ENCODE assay signal across 8 cellular contexts in the genomic region with DNA sequence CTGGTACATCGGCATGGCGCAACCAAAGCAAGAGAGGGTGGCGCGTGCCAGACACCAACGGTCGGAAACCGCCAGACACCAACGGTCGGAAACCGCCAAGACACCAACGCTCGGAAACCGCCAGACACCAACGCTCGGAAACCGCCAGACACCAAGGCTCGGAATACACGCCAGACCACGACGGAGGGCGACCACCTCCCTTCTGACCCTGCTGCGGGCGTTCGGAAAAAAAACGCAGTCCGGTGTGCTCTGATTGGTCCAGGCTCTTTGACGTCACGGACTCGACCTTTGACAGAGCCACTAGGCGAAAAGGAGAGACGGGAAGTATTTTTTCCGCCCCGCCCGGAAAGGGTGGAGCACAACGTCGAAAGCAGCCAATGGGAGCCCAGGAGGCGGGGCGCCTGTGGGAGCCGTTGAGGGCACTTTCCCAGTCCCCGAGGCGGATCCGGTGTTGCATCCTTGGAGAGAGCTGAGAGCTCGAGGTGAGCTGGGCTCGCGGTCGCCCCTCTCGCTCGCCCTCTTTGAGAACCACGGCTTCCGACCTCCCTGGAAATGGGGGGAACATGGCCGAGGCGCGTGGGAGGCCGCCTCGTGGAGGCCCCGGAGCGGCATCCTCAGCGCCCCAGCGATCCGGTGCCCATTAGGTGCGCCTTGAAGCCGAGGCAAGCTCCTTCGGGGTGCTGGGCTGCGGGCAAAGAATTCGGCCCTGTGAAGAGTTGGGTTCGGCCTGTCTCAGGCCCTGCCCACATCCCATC. TPM values are rescaled to one million over a fixed set of nuclear protein-coding genes. Genes with fewer than 3 reads are reported as not detected.
A peak's percentile ranks its signal among the peaks of the same experiment; 100 is the strongest.
DNase-seq lines count a peak whose midpoint lies in the region; ATAC-seq and TF ChIP-seq lines count a peak whose summit lies in the region.
"Not testable (repeated sequence)": the region's sequence is repeated elsewhere in the genome, so short reads cannot be mapped to it uniquely, and the experiment has no call there.

No MANE protein-coding gene starts in this region.

- not testable (repeated sequence) for H3K27me3 ChIP-seq in SJCRH30; fibroblast of lung (ENCODE audit: control insufficient read depth, insufficient read depth, low read length); mononuclear cell (ENCODE audit: insufficient read depth, low read length)

- POLR2A ChIA-PET in AG04449 (lab: Yijun Ruan, JAX) = not testable (repeated sequence)

- H3K27ac ChIP-seq in SJCRH30 = peak overlapping the region; percentile 73
- H3K27ac ChIP-seq in fibroblast of lung (ENCODE audit: insufficient read depth, low read length) = peak overlapping the region; percentile 73

- ATAC-seq in GM19328 (IDR thresholded peaks at IDR 0.05; ENCODE audit: unreplicated experiment) (peak; percentile 76), HG03095 (IDR thresholded peaks at IDR 0.05; ENCODE audit: unreplicated experiment) (peak; percentile 84)

- not testable (repeated sequence) for TF ChIP-seq CTCF in AG04449 (IDR thresholded peaks at IDR 0.05; ENCODE audit: insufficient read depth, low read length, missing control alignments); fibroblast of lung (conservative IDR thresholded peaks at IDR 0.05 in 1 of 2, IDR thresholded peaks at IDR 0.05 in 1 of 2; ENCODE audit: low read depth in 1 of 2, low read length in 2 of 2)

- H3K36me3 ChIP-seq in SJCRH30; fibroblast of lung (ENCODE audit: control insufficient read depth, insufficient read depth, low read length): not testable (repeated sequence)

- H3K4me3 ChIP-seq in AG04449 (ENCODE audit: low read depth, low read length) (peak overlapping the region; percentile 65), SJCRH30 (peak overlapping the region; percentile 98), fibroblast of lung (replicated peaks in 1 of 4; ENCODE audit: control extremely low read depth in 1 of 4, insufficient read depth in 1 of 4, low read depth in 3 of 4, low read length in 4 of 4) (peak overlapping the region; percentile 44 to 60 (median 58)), mononuclear cell (ENCODE audit: low read length) (peak overlapping the region; percentile 58)

- not testable (repeated sequence) for H3K9me3 ChIP-seq in SJCRH30 (replicated peaks); fibroblast of lung (ENCODE audit: control insufficient read depth, insufficient read depth, low read depth, low read length); mononuclear cell (ENCODE audit: low read depth, low read length)

- CTCF ChIA-PET in AG04449 (lab: Yijun Ruan, JAX) = not testable (repeated sequence)

- H2AFZ ChIP-seq in fibroblast of lung (ENCODE audit: low read length) = peak overlapping the region; percentile 81

- not testable (repeated sequence) for H4K20me1 ChIP-seq in fibroblast of lung (ENCODE audit: control insufficient read depth, extremely low read depth, insufficient read depth, low read length)

- not testable (repeated sequence) for H3K4me1 ChIP-seq in SJCRH30; fibroblast of lung (ENCODE audit: control insufficient read depth, extremely low read depth, insufficient read depth, low read length); mononuclear cell (ENCODE audit: insufficient read depth, low read length)

- peak overlapping the region; percentile 85 for H3K9ac ChIP-seq in fibroblast of lung (ENCODE audit: insufficient read depth, low read length)

- H3K79me2 ChIP-seq in fibroblast of lung (ENCODE audit: control insufficient read depth, insufficient read depth, low read length) = not testable (repeated sequence)

- not testable (repeated sequence) for DNase-seq in AG04449 (ENCODE audit: low read depth, low spot score)
- DNase-seq in SJCRH30 (peak in 1 of 2 experiments; percentile 94), fibroblast of lung (ENCODE audit: low read depth in 2 of 2) (peak; percentile 81 to 82)
- DNase-seq in activated T-helper 9 cell treated with anti-CD3 and anti-CD28 coated beads, Interleukin-2, amount 50 U/mL, for 16 hours (ENCODE audit: low read depth) = peak; percentile 79
- peak; percentile 89 for DNase-seq in stimulated activated CD4-positive, alpha-beta T cell treated with anti-CD3 and anti-CD28 coated beads, Interleukin-4, amount 100 ng/mL, for 24 hours

- peak overlapping the region; percentile 25 for H3K4me2 ChIP-seq in fibroblast of lung (ENCODE audit: extremely low read depth, insufficient read depth, low read length)

RNA-seq across cellular contexts. Expression of a gene that starts 23.7 kb away (rescaled TPM):
- not detected in 2 replicates for total RNA-seq in SJCRH30 (2014; rRNA removed; shearing (Covaris generic))
- total RNA-seq in fibroblast of lung = not detected in 2 replicates
- not detected in 2 replicates for polyA plus RNA-seq in fibroblast of lung
- 0.12 TPM in 1 of 2 replicates, not detected in the other for polyA plus RNA-seq in fibroblast of lung (2012)
- polyA minus RNA-seq in fibroblast of lung (ENCODE audit: low replicate concordance) = not detected in 2 replicates
- total RNA-seq in mononuclear cell = not detected

RNA-seq across cellular contexts. Expression of a gene that starts 36.6 kb away (rescaled TPM):
- not detected in 2 replicates for total RNA-seq in SJCRH30 (2014; rRNA removed; shearing (Covaris generic))
- not detected in 2 replicates for total RNA-seq in fibroblast of lung
- not detected in 2 replicates for polyA plus RNA-seq in fibroblast of lung
- not detected in 2 replicates for polyA plus RNA-seq in fibroblast of lung (2012)
- polyA minus RNA-seq in fibroblast of lung (ENCODE audit: low replicate concordance) = not detected in 2 replicates
- total RNA-seq in mononuclear cell = 0.21 TPM

RNA-seq across cellular contexts. Expression of a gene that starts 51.8 kb away (rescaled TPM):
- total RNA-seq in SJCRH30 (2014; rRNA removed; shearing (Covaris generic)) = not detected in 2 replicates
- not detected in 2 replicates for total RNA-seq in fibroblast of lung
- not detected in 2 replicates for polyA plus RNA-seq in fibroblast of lung
- 0.12 TPM in 1 of 2 replicates, not detected in the other for polyA plus RNA-seq in fibroblast of lung (2012)
- not detected in 2 replicates for polyA minus RNA-seq in fibroblast of lung (ENCODE audit: low replicate concordance)
- not detected for total RNA-seq in mononuclear cell
